1 cellular context compared by ENCODE assay signal in the genomic region with DNA sequence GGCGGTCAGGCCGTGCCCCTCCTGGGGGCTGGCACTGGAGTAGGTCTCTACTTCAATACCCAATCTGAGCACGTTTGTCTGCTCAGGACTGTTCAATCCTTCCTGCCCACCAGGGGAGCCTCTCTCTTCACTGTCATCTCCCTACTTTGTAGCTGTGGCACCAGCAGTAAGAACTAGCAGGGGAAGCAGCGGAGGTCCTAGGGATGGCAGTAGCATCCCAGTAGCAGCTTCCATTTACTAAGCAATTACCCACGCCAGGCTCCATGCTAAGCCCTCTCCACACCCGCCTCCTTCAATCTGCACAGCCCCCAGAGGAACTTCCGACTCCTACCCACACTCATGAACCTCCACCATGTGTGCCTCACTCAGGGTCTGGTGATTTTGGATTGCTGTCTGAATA.
TF ChIP-seq lines count a peak whose summit lies in the region.

No MANE protein-coding gene starts in this region.

TF ChIP-seq in GM23338, 12 proteins besides CTCF, POLR2A, EP300 and RAD21 (continued from another document):
- TF ChIP-seq, protein P1, sequence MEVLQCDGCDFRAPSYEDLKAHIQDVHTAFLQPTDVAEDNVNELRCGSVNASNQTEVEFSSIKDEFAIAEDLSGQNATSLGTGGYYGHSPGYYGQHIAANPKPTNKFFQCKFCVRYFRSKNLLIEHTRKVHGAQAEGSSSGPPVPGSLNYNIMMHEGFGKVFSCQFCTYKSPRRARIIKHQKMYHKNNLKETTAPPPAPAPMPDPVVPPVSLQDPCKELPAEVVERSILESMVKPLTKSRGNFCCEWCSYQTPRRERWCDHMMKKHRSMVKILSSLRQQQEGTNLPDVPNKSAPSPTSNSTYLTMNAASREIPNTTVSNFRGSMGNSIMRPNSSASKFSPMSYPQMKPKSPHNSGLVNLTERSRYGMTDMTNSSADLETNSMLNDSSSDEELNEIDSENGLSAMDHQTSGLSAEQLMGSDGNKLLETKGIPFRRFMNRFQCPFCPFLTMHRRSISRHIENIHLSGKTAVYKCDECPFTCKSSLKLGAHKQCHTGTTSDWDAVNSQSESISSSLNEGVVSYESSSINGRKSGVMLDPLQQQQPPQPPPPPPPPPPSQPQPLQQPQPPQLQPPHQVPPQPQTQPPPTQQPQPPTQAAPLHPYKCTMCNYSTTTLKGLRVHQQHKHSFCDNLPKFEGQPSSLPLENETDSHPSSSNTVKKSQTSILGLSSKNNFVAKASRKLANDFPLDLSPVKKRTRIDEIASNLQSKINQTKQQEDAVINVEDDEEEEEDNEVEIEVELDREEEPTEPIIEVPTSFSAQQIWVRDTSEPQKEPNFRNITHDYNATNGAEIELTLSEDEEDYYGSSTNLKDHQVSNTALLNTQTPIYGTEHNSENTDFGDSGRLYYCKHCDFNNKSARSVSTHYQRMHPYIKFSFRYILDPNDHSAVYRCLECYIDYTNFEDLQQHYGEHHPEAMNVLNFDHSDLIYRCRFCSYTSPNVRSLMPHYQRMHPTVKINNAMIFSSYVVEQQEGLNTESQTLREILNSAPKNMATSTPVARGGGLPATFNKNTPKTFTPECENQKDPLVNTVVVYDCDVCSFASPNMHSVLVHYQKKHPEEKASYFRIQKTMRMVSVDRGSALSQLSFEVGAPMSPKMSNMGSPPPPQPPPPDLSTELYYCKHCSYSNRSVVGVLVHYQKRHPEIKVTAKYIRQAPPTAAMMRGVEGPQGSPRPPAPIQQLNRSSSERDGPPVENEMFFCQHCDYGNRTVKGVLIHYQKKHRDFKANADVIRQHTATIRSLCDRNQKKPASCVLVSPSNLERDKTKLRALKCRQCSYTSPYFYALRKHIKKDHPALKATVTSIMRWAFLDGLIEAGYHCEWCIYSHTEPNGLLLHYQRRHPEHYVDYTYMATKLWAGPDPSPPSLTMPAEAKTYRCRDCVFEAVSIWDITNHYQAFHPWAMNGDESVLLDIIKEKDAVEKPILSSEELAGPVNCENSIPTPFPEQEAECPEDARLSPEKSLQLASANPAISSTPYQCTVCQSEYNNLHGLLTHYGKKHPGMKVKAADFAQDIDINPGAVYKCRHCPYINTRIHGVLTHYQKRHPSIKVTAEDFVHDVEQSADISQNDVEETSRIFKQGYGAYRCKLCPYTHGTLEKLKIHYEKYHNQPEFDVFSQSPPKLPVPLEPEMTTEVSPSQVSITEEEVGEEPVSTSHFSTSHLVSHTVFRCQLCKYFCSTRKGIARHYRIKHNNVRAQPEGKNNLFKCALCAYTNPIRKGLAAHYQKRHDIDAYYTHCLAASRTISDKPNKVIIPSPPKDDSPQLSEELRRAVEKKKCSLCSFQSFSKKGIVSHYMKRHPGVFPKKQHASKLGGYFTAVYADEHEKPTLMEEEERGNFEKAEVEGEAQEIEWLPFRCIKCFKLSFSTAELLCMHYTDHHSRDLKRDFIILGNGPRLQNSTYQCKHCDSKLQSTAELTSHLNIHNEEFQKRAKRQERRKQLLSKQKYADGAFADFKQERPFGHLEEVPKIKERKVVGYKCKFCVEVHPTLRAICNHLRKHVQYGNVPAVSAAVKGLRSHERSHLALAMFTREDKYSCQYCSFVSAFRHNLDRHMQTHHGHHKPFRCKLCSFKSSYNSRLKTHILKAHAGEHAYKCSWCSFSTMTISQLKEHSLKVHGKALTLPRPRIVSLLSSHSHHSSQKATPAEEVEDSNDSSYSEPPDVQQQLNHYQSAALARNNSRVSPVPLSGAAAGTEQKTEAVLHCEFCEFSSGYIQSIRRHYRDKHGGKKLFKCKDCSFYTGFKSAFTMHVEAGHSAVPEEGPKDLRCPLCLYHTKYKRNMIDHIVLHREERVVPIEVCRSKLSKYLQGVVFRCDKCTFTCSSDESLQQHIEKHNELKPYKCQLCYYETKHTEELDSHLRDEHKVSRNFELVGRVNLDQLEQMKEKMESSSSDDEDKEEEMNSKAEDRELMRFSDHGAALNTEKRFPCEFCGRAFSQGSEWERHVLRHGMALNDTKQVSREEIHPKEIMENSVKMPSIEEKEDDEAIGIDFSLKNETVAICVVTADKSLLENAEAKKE (CRISPR knock-in tag; IDR thresholded peaks at IDR 0.05), result no peak
- TF ChIP-seq JUNB (IDR thresholded peaks at IDR 0.05; ENCODE audit: unreplicated experiment), result no peak
- TF ChIP-seq POLR2AphosphoS5 (IDR thresholded peaks at IDR 0.05; ENCODE audit: low read depth), result no peak
